ENCODE assay signal across 23 cellular contexts in genomic region chr7:79761876-79762429, GRCh38.
A peak's percentile ranks its signal among the peaks of the same experiment; 100 is the strongest.
DNase-seq lines count a peak whose midpoint lies in the region; ATAC-seq and TF ChIP-seq lines count a peak whose summit lies in the region.
"Had no signal": no experiment of that assay in that cellular context is flagged by ENCODE, and none has a peak within 500 bp of the region (broad histone marks: within the 10 kb centered on the region; RNA-seq: fewer than 3 reads in every experiment).

No MANE protein-coding gene starts in this region.

- no peak overlapping the region for H3K4ac ChIP-seq in neuronal stem cell (ENCODE audit: low read length)

- no peak for TF ChIP-seq CTCF in SK-N-SH (IDR thresholded peaks at IDR 0.05)
- TF ChIP-seq CTCF in chondrocyte (IDR thresholded peaks at IDR 0.05) = no peak
- TF ChIP-seq CTCF in RWPE1 (conservative IDR thresholded peaks at IDR 0.05; ENCODE audit: low read depth) = no peak

- H3F3A ChIP-seq in SK-N-SH (replicated peaks; ENCODE audit: insufficient read depth) = no peaks in the 10 kb centered on the region

- no peak overlapping the region for H3K4me3 ChIP-seq in SK-N-SH (ENCODE audit: low read depth in 2 of 2, low read length in 1 of 2)
- H3K4me3 ChIP-seq in neuronal stem cell (ENCODE audit: low read length in 2 of 2) = no peak overlapping the region
- H3K4me3 ChIP-seq: A549, SJSA1 had no signal

- H3K4me1 ChIP-seq in SK-N-SH (ENCODE audit: control insufficient read depth in 1 of 2, insufficient read depth in 2 of 2, low read depth in 1 of 2, low read length in 1 of 2) (peaks cover 0 to 2% of the 10 kb centered on the region in 2 experiments; a peak in 1 of 4 replicates), neuronal stem cell (ENCODE audit: control insufficient read depth in 2 of 2, insufficient read depth in 1 of 2, low read depth in 1 of 2, low read length in 2 of 2) (no peaks in the 10 kb centered on the region)
- H3K4me1 ChIP-seq: A549, SJSA1 had no signal

- no peak overlapping the region for H3K18ac ChIP-seq in neuronal stem cell (ENCODE audit: low read length)

- no peak overlapping the region for H3K27ac Mint-ChIP-seq in chondrocyte (ENCODE audit: unreplicated experiment)
- H3K27ac Mint-ChIP-seq: CD4-positive, CD25-positive, alpha-beta regulatory T cell; HFFc6 had no signal

- no peak for TF ChIP-seq EP300 in SK-N-SH (IDR thresholded peaks at IDR 0.05; ENCODE audit: borderline replicate concordance in 1 of 2, low read depth in 1 of 2, low read length in 1 of 2)

- no peaks in the 10 kb centered on the region for H3K79me2 ChIP-seq in SK-N-SH (ENCODE audit: insufficient read depth)

- H3K36me3 ChIP-seq in SK-N-SH (replicated peaks in 1 of 2; ENCODE audit: control insufficient read depth in 1 of 2, insufficient read depth in 2 of 2, low read length in 1 of 2) (no peaks in the 10 kb centered on the region), neuronal stem cell (replicated peaks in 1 of 2; ENCODE audit: control insufficient read depth in 2 of 2, insufficient read depth in 2 of 2, low read length in 2 of 2) (no peaks in the 10 kb centered on the region)
- H3K36me3 ChIP-seq: SJSA1 had no signal

- no peak for TF ChIP-seq RAD21 in SK-N-SH (IDR thresholded peaks at IDR 0.05; ENCODE audit: low read length)

- no peaks in the 10 kb centered on the region for H3K9me2 ChIP-seq in SK-N-SH

- POLR2A ChIA-PET in SK-N-SH (lab: Yijun Ruan, JAX) (interaction anchor here (0.5 kb wide), 1 partner anchor 171 kb away, joined by 4 read pairs; no protein-coding TSS in a partner anchor), RWPE1 (lab: Yijun Ruan, JAX; ENCODE audit: low non-redundant PET) (no interaction called here)

- H2BK12ac ChIP-seq in neuronal stem cell (ENCODE audit: low read length) = no peak overlapping the region

- no peaks in the 10 kb centered on the region for H3K4me1 Mint-ChIP-seq in chondrocyte (ENCODE audit: low read depth)

- H3K9ac ChIP-seq in SK-N-SH = no peak overlapping the region
- H3K9ac ChIP-seq in neuronal stem cell (ENCODE audit: low read depth, low read length, poor library complexity) = no peak overlapping the region

- H2AK5ac ChIP-seq in neuronal stem cell (ENCODE audit: low read depth, low read length) = no peak overlapping the region

- no peak overlapping the region for H3K4me3 Mint-ChIP-seq in chondrocyte (ENCODE audit: unreplicated experiment)
- H3K4me3 Mint-ChIP-seq: CD4-positive, CD25-positive, alpha-beta regulatory T cell; HFFc6 had no signal

- H2BK120ac ChIP-seq in neuronal stem cell (ENCODE audit: low read depth, low read length) = no peak overlapping the region

- peaks cover 2% of the 10 kb centered on the region for H3K9me3 Mint-ChIP-seq in chondrocyte (ENCODE audit: low read depth)
- H3K9me3 Mint-ChIP-seq: HFFc6 had no signal

- no peaks in the 10 kb centered on the region for H4K20me1 ChIP-seq in SK-N-SH (ENCODE audit: insufficient read depth)

- no peak overlapping the region for H2BK5ac ChIP-seq in neuronal stem cell (ENCODE audit: low read length)

- no peak overlapping the region for H3K27ac ChIP-seq in SK-N-SH (ENCODE audit: low read depth in 2 of 2, low read length in 1 of 2)
- H3K27ac ChIP-seq in neuronal stem cell (replicated peaks; ENCODE audit: low read length) = no peak overlapping the region
- no peak overlapping the region for H3K27ac ChIP-seq in RWPE1
- H3K27ac ChIP-seq: A549, SJSA1 had no signal

- H2BK15ac ChIP-seq in neuronal stem cell (ENCODE audit: low read length) = no peak overlapping the region

- H3K9me3 ChIP-seq in SK-N-SH (no peaks in the 10 kb centered on the region), neuronal stem cell (replicated peaks in 1 of 2; ENCODE audit: control insufficient read depth in 2 of 2, insufficient read depth in 1 of 2, low read depth in 1 of 2, low read length in 2 of 2) (no peaks in the 10 kb centered on the region)
- H3K9me3 ChIP-seq: A549, SJSA1 had no signal

- peaks cover 14% of the 10 kb centered on the region for H3K27me3 Mint-ChIP-seq in chondrocyte (ENCODE audit: low read depth)
- H3K27me3 Mint-ChIP-seq: CD4-positive, CD25-positive, alpha-beta regulatory T cell had no signal

- DNase-seq in SK-N-SH (no peak), NCI-H69 (lab: John Stamatoyannopoulos, UW) (peak; percentile 32), chondrocyte (ENCODE audit: low spot score) (peak; percentile 20), neuronal stem cell (ENCODE audit: low spot score) (no peak), COR-L47 (lab: John Stamatoyannopoulos, UW) (no peak), RWPE1 (ENCODE audit: low spot score) (no peak)
- no peak for DNase-seq in stimulated activated CD4-positive, alpha-beta T cell treated with anti-CD3 and anti-CD28 coated beads, Interleukin-4, amount 100 ng/mL, for 4 hours
- DNase-seq: CD4-positive, CD25-positive, alpha-beta regulatory T cell; GDM1; H7; HFFc6; MM.1S; NCI-H1048; NCI-H1436; NCI-H187 treated with DMSO at 0.1 percent for 48 hours; NCI-H446; NCI-H526; NK-92 treated with Interleukin-12 subunit alpha and Interleukin-12 subunit beta, amount 100 ng/mL, for 24 hours; SW 1271; T-helper 2 cell had no signal

- H3K4me2 ChIP-seq in SK-N-SH = no peak overlapping the region
- H3K4me2 ChIP-seq in neuronal stem cell (ENCODE audit: insufficient read depth, low read length, poor library complexity, severe bottlenecking) = peak overlapping the region; percentile 11
- H3K4me2 ChIP-seq: A549 had no signal

- ATAC-seq in SK-N-SH treated with all-trans-retinoic acid at 6 μM for 48 hours = no peak
- ATAC-seq: A549 had no signal

- no peak overlapping the region for H4K91ac ChIP-seq in neuronal stem cell (ENCODE audit: low read depth, low read length, poor library complexity)

- no peak overlapping the region for H3K14ac ChIP-seq in neuronal stem cell (ENCODE audit: low read length)

- CTCF ChIA-PET in SK-N-SH (lab: Yijun Ruan, JAX) (interaction anchor here (1.0 to 1.9 kb wide), 2 partner anchors 9 to 464 kb away, joined by 3 to 5 read pairs; no protein-coding TSS in a partner anchor), RWPE1 (lab: Yijun Ruan, JAX) (interaction anchor here (0.6 kb wide), 1 partner anchor 995 kb away, joined by 4 read pairs; no protein-coding TSS in a partner anchor)

- H3K79me1 ChIP-seq in neuronal stem cell (ENCODE audit: low read depth, low read length) = no peaks in the 10 kb centered on the region

- no peaks in the 10 kb centered on the region for H3K27me3 ChIP-seq in SK-N-SH (ENCODE audit: insufficient read depth)
- H3K27me3 ChIP-seq in neuronal stem cell (ENCODE audit: control insufficient read depth in 3 of 3, insufficient read depth in 3 of 3, low read depth in 1 of 3, low read length in 3 of 3) = no peaks in the 10 kb centered on the region

- H3K36me3 Mint-ChIP-seq in chondrocyte (ENCODE audit: low read depth) = no peaks in the 10 kb centered on the region
- H3K36me3 Mint-ChIP-seq: CD4-positive, CD25-positive, alpha-beta regulatory T cell had no signal

- H3K23ac ChIP-seq in neuronal stem cell (ENCODE audit: low read depth, low read length, poor library complexity) = no peak overlapping the region

- H2AFZ ChIP-seq in SK-N-SH (ENCODE audit: low read depth) (no peak overlapping the region), neuronal stem cell (ENCODE audit: low read length) (no peak overlapping the region)

- 11% methylated on average over 2 of the region's 2 CpGs for WGBS in SK-N-SH (ENCODE audit: low lambda C conversion rate)
- WGBS in neuronal stem cell (ENCODE audit: extremely low coverage in 2 of 2, insufficient read length in 2 of 2, insufficient replicate concordance in 1 of 2), 2 donors = no CpG with 5 or more reads among the region's 2 CpGs

- no peak overlapping the region for H4K8ac ChIP-seq in neuronal stem cell (ENCODE audit: low read depth, low read length)

TF ChIP-seq in SK-N-SH, 30 proteins besides CTCF, POLR2A, EP300 and RAD21:
- peak; percentile 47 for TF ChIP-seq GATA2 (CRISPR knock-in tag; IDR thresholded peaks at IDR 0.05)
- no peak for TF ChIP-seq FOXJ3 (CRISPR knock-in tag; IDR thresholded peaks at IDR 0.05)
- no peak for TF ChIP-seq TEAD4 (IDR thresholded peaks at IDR 0.05; ENCODE audit: borderline replicate concordance, insufficient read depth)
- no peak for TF ChIP-seq NRF1 (IDR thresholded peaks at IDR 0.05; ENCODE audit: low read depth, low read length)

TF ChIP-seq in SK-N-SH treated with all-trans-retinoic acid at 6 μM for 48 hours, 23 proteins besides CTCF, POLR2A, EP300 and RAD21:
- no peak for TF ChIP-seq TOX (CRISPR knock-in tag; IDR thresholded peaks at IDR 0.05; ENCODE audit: borderline replicate concordance)
- TF ChIP-seq ZFP3 (CRISPR knock-in tag; IDR thresholded peaks at IDR 0.05) = no peak
- TF ChIP-seq, protein P1, sequence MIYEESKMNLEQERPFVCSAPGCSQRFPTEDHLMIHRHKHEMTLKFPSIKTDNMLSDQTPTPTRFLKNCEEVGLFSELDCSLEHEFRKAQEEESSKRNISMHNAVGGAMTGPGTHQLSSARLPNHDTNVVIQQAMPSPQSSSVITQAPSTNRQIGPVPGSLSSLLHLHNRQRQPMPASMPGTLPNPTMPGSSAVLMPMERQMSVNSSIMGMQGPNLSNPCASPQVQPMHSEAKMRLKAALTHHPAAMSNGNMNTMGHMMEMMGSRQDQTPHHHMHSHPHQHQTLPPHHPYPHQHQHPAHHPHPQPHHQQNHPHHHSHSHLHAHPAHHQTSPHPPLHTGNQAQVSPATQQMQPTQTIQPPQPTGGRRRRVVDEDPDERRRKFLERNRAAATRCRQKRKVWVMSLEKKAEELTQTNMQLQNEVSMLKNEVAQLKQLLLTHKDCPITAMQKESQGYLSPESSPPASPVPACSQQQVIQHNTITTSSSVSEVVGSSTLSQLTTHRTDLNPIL (CRISPR knock-in tag; IDR thresholded peaks at IDR 0.05; ENCODE audit: low read depth) = no peak
- TF ChIP-seq GLIS3 (CRISPR knock-in tag; IDR thresholded peaks at IDR 0.05) = no peak
- TF ChIP-seq RARB (CRISPR knock-in tag; IDR thresholded peaks at IDR 0.05) = no peak
- TF ChIP-seq OSR1 (CRISPR knock-in tag; IDR thresholded peaks at IDR 0.05) = no peak

Comparison
In these comparisons a context has a peak if more than half of its experiments do, and no peak if none do; other contexts are left out.
1. DNase-seq: peak in NCI-H69 (single experiment) and chondrocyte (single experiment); none in SK-N-SH (single experiment), neuronal stem cell (single experiment), stimulated activated CD4-positive, alpha-beta T cell treated with anti-CD3 and anti-CD28 coated beads, Interleukin-4, amount 100 ng/mL, for 4 hours (0 of 2), COR-L47 (single experiment) and RWPE1 (single experiment).